In the genomic region with DNA sequence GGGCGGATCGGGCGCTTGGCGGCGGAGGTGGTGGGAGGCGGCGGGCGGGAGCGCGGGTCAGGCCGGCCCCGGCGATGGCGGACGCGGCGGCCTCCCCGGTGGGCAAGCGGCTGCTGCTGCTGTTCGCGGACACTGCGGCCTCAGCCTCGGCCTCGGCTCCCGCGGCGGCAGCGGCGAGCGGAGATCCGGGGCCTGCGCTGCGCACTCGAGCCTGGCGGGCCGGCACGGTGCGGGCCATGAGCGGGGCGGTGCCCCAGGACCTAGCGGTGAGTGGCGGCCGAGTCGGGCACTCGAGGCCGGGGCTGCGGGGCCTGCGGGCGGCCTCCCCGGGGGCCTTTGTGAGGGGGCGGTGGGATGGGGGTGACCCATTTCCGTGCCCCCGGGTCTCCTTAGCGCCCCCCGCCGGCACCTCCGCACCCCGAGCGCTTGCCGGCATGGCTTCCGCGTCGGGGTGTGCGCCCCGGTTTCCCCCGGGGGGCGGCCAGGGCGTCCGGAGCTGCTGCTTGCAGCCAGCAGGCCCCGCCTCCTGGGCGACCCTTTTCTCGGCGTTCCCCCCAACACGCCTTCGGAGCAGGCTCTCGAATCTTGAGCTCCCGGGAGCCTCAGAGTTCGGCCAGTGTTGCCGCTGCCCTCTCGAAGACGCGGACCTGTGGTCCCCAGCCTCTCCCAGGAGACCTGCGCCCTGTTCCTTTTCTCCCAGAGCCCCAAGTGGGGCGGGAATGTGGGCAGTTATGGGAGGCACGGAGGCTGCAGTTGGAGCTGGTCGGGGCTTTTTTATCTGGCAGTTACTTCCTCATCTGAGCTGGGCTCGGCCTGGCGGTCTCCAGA, we compare ENCODE assay signal across 8 cellular contexts. TPM values are rescaled to one million over a fixed set of nuclear protein-coding genes. Genes with fewer than 3 reads are reported as not detected.
DNase-seq lines count a peak whose midpoint lies in the region; ATAC-seq and TF ChIP-seq lines count a peak whose summit lies in the region.

No MANE protein-coding gene starts in this region.

- peaks cover 19% of the 10 kb centered on the region for H3K36me3 Mint-ChIP-seq in T-helper 1 cell treated with Interleukin-12 subunit alpha and Interleukin-12 subunit beta and Interleukin-4 antibody, amounts not matched to agents 30 μg/mL and 1 μg/mL, for 36 hours (ENCODE audit: low read depth)

- ATAC-seq in GM21367 (IDR thresholded peaks at IDR 0.05; ENCODE audit: unreplicated experiment), result peak; percentile 30

- H3K27ac Mint-ChIP-seq in T-helper 1 cell treated with Interleukin-12 subunit alpha and Interleukin-12 subunit beta and Interleukin-4 antibody, amounts not matched to agents 30 μg/mL and 1 μg/mL, for 36 hours, result peak overlapping the region; percentile 93

- DNase-seq in DMS53 (lab: John Stamatoyannopoulos, UW) (peak; percentile 83), hepatocyte (ENCODE audit: low spot score) (peak; percentile 77), sigmoid colon (peak; percentile 80), GF-D8 (lab: John Stamatoyannopoulos, UW) (no peak)

- H3K36me3 ChIP-seq in HUES48 (ENCODE audit: control insufficient read depth, insufficient read depth, low read length), result peaks cover 21% of the 10 kb centered on the region
- no peaks in the 10 kb centered on the region for H3K36me3 ChIP-seq in hepatocyte (replicated peaks; ENCODE audit: insufficient read depth, low read depth)
- peaks cover 0 to 14% (median 3%) of the 10 kb centered on the region in 4 donors for H3K36me3 ChIP-seq in sigmoid colon

- peak overlapping the region; percentile 90 for H3K4me2 ChIP-seq in hepatocyte

- H3K9me2 ChIP-seq in hepatocyte (replicated peaks; ENCODE audit: insufficient read depth), result no peaks in the 10 kb centered on the region

- H3K79me2 ChIP-seq in hepatocyte, result peaks cover 50% of the 10 kb centered on the region

- TF ChIP-seq CTCF in hepatocyte (IDR thresholded peaks at IDR 0.05; ENCODE audit: poor library complexity) (peak; percentile 38), sigmoid colon (IDR thresholded peaks at IDR 0.05) (peak in 2 of 4 experiments; percentile 12 to 51)

- H3K4me3 Mint-ChIP-seq in T-helper 1 cell treated with Interleukin-12 subunit alpha and Interleukin-12 subunit beta and Interleukin-4 antibody, amounts not matched to agents 30 μg/mL and 1 μg/mL, for 36 hours, result peak overlapping the region; percentile 96

- no peaks in the 10 kb centered on the region for H3K27me3 Mint-ChIP-seq in T-helper 1 cell treated with Interleukin-12 subunit alpha and Interleukin-12 subunit beta and Interleukin-4 antibody, amounts not matched to agents 30 μg/mL and 1 μg/mL, for 36 hours (ENCODE audit: low read depth)

- intact Hi-C loops in sigmoid colon (cut with DNase I), result loop anchor here (1.0 kb wide), 1 partner anchor 15 kb away; a partner anchor contains a TSS

- H3K4me3 ChIP-seq in HUES48 (ENCODE audit: low read depth, low read length) (peak overlapping the region; percentile 90), hepatocyte (peak overlapping the region; percentile 98), sigmoid colon (peak overlapping the region; percentile 61 to 91 (median 88))

- H3K9ac ChIP-seq in HUES48 (ENCODE audit: low read depth, low read length), result peak overlapping the region; percentile 85

- no peaks in the 10 kb centered on the region for H3K9me3 ChIP-seq in HUES48 (ENCODE audit: control insufficient read depth, insufficient read depth, low read length)
- no peaks in the 10 kb centered on the region for H3K9me3 ChIP-seq in hepatocyte (ENCODE audit: low read depth)
- no peaks in the 10 kb centered on the region for H3K9me3 ChIP-seq in sigmoid colon

- H3K27ac ChIP-seq in HUES48 (ENCODE audit: low read depth, low read length) (peak overlapping the region; percentile 90), angular gyrus (ENCODE audit: low read depth, low read length) (peak overlapping the region; percentile 82), hepatocyte (peak overlapping the region; percentile 99), sigmoid colon (peak overlapping the region; percentile 95 to 98 (median 96))

- H4K20me1 ChIP-seq in hepatocyte (ENCODE audit: insufficient read depth, poor library complexity, severe bottlenecking), result peaks cover 30% of the 10 kb centered on the region

- H3K4me1 Mint-ChIP-seq in T-helper 1 cell treated with Interleukin-12 subunit alpha and Interleukin-12 subunit beta and Interleukin-4 antibody, amounts not matched to agents 30 μg/mL and 1 μg/mL, for 36 hours (ENCODE audit: low read depth), result peaks cover 33% of the 10 kb centered on the region

- H2AFZ ChIP-seq in hepatocyte, result peak overlapping the region; percentile 82

- H3K9me3 Mint-ChIP-seq in T-helper 1 cell treated with Interleukin-12 subunit alpha and Interleukin-12 subunit beta and Interleukin-4 antibody, amounts not matched to agents 30 μg/mL and 1 μg/mL, for 36 hours, result peaks cover 13% of the 10 kb centered on the region

- TF ChIP-seq POLR2A in sigmoid colon (IDR thresholded peaks at IDR 0.05), result peak; percentile 18 to 57

- H3K4me1 ChIP-seq in HUES48 (ENCODE audit: control insufficient read depth, insufficient read depth, low read length), result peaks cover 20% of the 10 kb centered on the region
- peaks cover 12% of the 10 kb centered on the region for H3K4me1 ChIP-seq in hepatocyte (ENCODE audit: insufficient read depth)
- peaks cover 0 to 37% (median 34%) of the 10 kb centered on the region in 4 donors for H3K4me1 ChIP-seq in sigmoid colon

- no peak for TF ChIP-seq EP300 in sigmoid colon (IDR thresholded peaks at IDR 0.05)

- H3K27me3 ChIP-seq in HUES48 (ENCODE audit: control insufficient read depth, insufficient read depth, low read length) (no peaks in the 10 kb centered on the region), hepatocyte (no peaks in the 10 kb centered on the region), sigmoid colon (no peaks in the 10 kb centered on the region)

- under 1% methylated on average over 33 of the region's 88 CpGs for WGBS in hepatocyte (ENCODE audit: low lambda C conversion rate, missing lambda C conversion rate)
- 0 to 1% methylated on average over 88 of the region's 88 CpGs for WGBS in sigmoid colon, 2 donors

RNA-seq across cellular contexts. Expression of a gene that starts 0.5 kb away (rescaled TPM):
- 56.6 and 67.8 TPM in 2 replicates for total RNA-seq in hepatocyte
- 19.0 and 22.1 TPM in 2 replicates for polyA plus RNA-seq in hepatocyte
- 10 to 100 TPM; 54.8 to 69.6 (median 55.8) TPM for total RNA-seq in sigmoid colon
- 10 to 100 TPM; 16.2 to 32.2 (median 17.8) TPM for polyA plus RNA-seq in sigmoid colon

RNA-seq across cellular contexts. Expression of a gene that starts 14.9 kb away (rescaled TPM):
- total RNA-seq in hepatocyte (33.6 and 33.7 TPM in 2 replicates), sigmoid colon (10 to 100 TPM; 26.8 to 28.5 (median 27.7) TPM)
- polyA plus RNA-seq in hepatocyte (27.4 and 31.0 TPM in 2 replicates), sigmoid colon (10 to 100 TPM in 2 of 3 donors, 1 to 10 TPM in 1; 6.0 to 12.8 (median 10.6) TPM)

RNA-seq across cellular contexts. Expression of a gene that starts 21.3 kb away (rescaled TPM):
- total RNA-seq in hepatocyte (2.3 and 3.7 TPM in 2 replicates), sigmoid colon (under 1 TPM in 1 of 4 donors, not detected in 3; 0.27 TPM)
- polyA plus RNA-seq in hepatocyte (1.6 and 3.1 TPM in 2 replicates), sigmoid colon (1 to 10 TPM in 2 of 3 donors, under 1 TPM in 1; 0.60 to 5.9 (median 2.8) TPM)
